ENCODE assay signal across 1 cellular context in genomic region chr16:4646773-4647660, GRCh38.
TF ChIP-seq lines count a peak whose summit lies in the region.

No MANE protein-coding gene starts in this region.

TF ChIP-seq in GM12878, 131 proteins besides CTCF, POLR2A, EP300 and RAD21:
- TF ChIP-seq ELK1 (IDR thresholded peaks at IDR 0.05; ENCODE audit: low read depth, low read length) (no peak), ATF3 (IDR thresholded peaks at IDR 0.05; ENCODE audit: borderline replicate concordance, extremely low read depth, low read depth, low read length) (no peak), REST (IDR thresholded peaks at IDR 0.05; ENCODE audit: low read depth, low read length) (no peak), TCF3 (IDR thresholded peaks at IDR 0.05; ENCODE audit: borderline replicate concordance, insufficient read depth, low read depth, low read length) (no peak), HDAC6 (IDR thresholded peaks at IDR 0.05; ENCODE audit: unreplicated experiment) (no peak), MTA3 (IDR thresholded peaks at IDR 0.05; ENCODE audit: borderline replicate concordance, low read length) (no peak), EGR1 (IDR thresholded peaks at IDR 0.05; ENCODE audit: borderline replicate concordance in 1 of 2, low read depth in 2 of 2, low read length in 2 of 2) (no peak), ZBED1 (IDR thresholded peaks at IDR 0.05; ENCODE audit: borderline replicate concordance) (no peak)
